32 cellular contexts compared by ENCODE assay signal in genomic region chr10:93965911-93966310, GRCh38. TPM values are rescaled to one million over a fixed set of nuclear protein-coding genes. Genes with fewer than 3 reads are reported as not detected.
DNase-seq lines count a peak whose midpoint lies in the region; ATAC-seq and TF ChIP-seq lines count a peak whose summit lies in the region.
"Had no signal": no experiment of that assay in that cellular context is flagged by ENCODE, and none has a peak within 500 bp of the region (broad histone marks: within the 10 kb centered on the region; RNA-seq: fewer than 3 reads in every experiment).

No MANE protein-coding gene starts in this region.

- intact Hi-C loops in Right ventricle myocardium superior (cut with DNase I) = no loop called here
- intact Hi-C loops in cardiac septum (cut with DNase I) = no loop called here
- intact Hi-C loops in left ventricle myocardium superior (cut with micrococcal nuclease) = no loop called here
- intact Hi-C loops in Right ventricle myocardium inferior (cut with DNase I) = no loop called here
- intact Hi-C loops in gastrocnemius medialis (cut with DNase I; ENCODE audit: low total_unique reads) = no loop called here

- H3K4me1 ChIP-seq in gastrocnemius medialis = peaks cover 8% of the 10 kb centered on the region in 2 donors
- H3K4me1 ChIP-seq: A549; BE2C; BLaER1; BLaER1 treated with 17β-estradiol and CSF1 and Interleukin-3, amounts not matched to agents 10 nM and 100 nM; Caco-2 had no signal

- no peak for TF ChIP-seq CTCF in gastrocnemius medialis (IDR thresholded peaks at IDR 0.05 in 4 of 5, conservative IDR thresholded peaks at IDR 0.05 in 1 of 5)

- no peaks in the 10 kb centered on the region for H3K36me3 ChIP-seq in gastrocnemius medialis
- H3K36me3 ChIP-seq: BE2C; BLaER1; BLaER1 treated with 17β-estradiol and CSF1 and Interleukin-3, amounts not matched to agents 10 nM and 100 nM had no signal

- no peaks in the 10 kb centered on the region for H3K9me3 ChIP-seq in gastrocnemius medialis
- H3K9me3 ChIP-seq: A549, BE2C, Caco-2 had no signal

- no peaks in the 10 kb centered on the region for H3K27me3 ChIP-seq in gastrocnemius medialis
- H3K27me3 ChIP-seq: BE2C; BLaER1; BLaER1 treated with 17β-estradiol and CSF1 and Interleukin-3, amounts not matched to agents 10 nM and 100 nM had no signal

- H3K27ac ChIP-seq in gastrocnemius medialis = no peak overlapping the region
- H3K27ac ChIP-seq: 22Rv1; A549; BLaER1; BLaER1 treated with 17β-estradiol and CSF1 and Interleukin-3, amounts not matched to agents 10 nM and 100 nM; C4-2B had no signal

- no peak for TF ChIP-seq POLR2A in gastrocnemius medialis (IDR thresholded peaks at IDR 0.05)

- in situ Hi-C loops in gastrocnemius medialis (cut with MboI; ENCODE audit: low sequenced_read_pairs in 4 of 4) = no loop called here

- DNase-seq in Right ventricle myocardium superior (no peak), cardiac septum (ENCODE audit: low spot score) (no peak), left ventricle myocardium superior (no peak), Right ventricle myocardium inferior (ENCODE audit: missing footprints) (no peak), fibroblast of peridontal ligament (ENCODE audit: extremely low read depth) (peak; percentile 7), gastrocnemius medialis (no peak)
- DNase-seq: 8988T; ACHN; AML-193; BE2C; C1 segment of cervical spinal cord; Caco-2; Calu3; CD4-positive, alpha-beta memory T cell; CD4-positive, alpha-beta T cell; CD4-positive, CD25-positive, alpha-beta regulatory T cell; CD8-positive, alpha-beta memory T cell; CD8-positive, alpha-beta T cell; COR-L47; DMS 273 treated with DMSO at 0.1 percent for 48 hours; DMS153; DMS53; DMS79; DMS79 treated with DMSO at 0.1 percent for 48 hours; DND-41; EL had no signal

- H3K4me3 ChIP-seq in gastrocnemius medialis = no peak overlapping the region
- H3K4me3 ChIP-seq: A549; BLaER1; BLaER1 treated with 17β-estradiol and CSF1 and Interleukin-3, amounts not matched to agents 10 nM and 100 nM had no signal

- ATAC-seq in Right ventricle myocardium superior (ENCODE audit: poor library complexity) (peak; percentile 42), left ventricle myocardium superior (peak; percentile 58), Right ventricle myocardium inferior (no peak), gastrocnemius medialis (no peak)
- ATAC-seq: A549; CD8-positive, alpha-beta T cell had no signal

RNA-seq across cellular contexts. Expression of gene PLCE1, which starts 27.8 kb away (rescaled TPM):
- total RNA-seq in Right ventricle myocardium superior = 3.3 TPM
- total RNA-seq in cardiac septum = 51.5 TPM
- total RNA-seq in left ventricle myocardium superior = 4.6 TPM
- total RNA-seq in Right ventricle myocardium inferior = 4.2 TPM
- 1 to 10 TPM; 2.7 to 5.9 (median 3.8) TPM for total RNA-seq in gastrocnemius medialis
- total RNA-seq: B cell; CD4-positive, alpha-beta memory T cell; CD4-positive, CD25-positive, alpha-beta regulatory T cell; CD8-positive, alpha-beta memory T cell; CD8-positive, alpha-beta T cell had no signal

Comparison
In these comparisons a context has a peak if more than half of its experiments do, and no peak if none do; other contexts are left out.
1. ATAC-seq: peak in Right ventricle myocardium superior (single experiment) and left ventricle myocardium superior (single experiment); none in Right ventricle myocardium inferior (single experiment) and gastrocnemius medialis (0 of 2).